In genomic region chr7:23482686-23483085, GRCh38 we compare ENCODE assay signal across 21 cellular contexts. TPM values are rescaled to one million over a fixed set of nuclear protein-coding genes. Genes with fewer than 3 reads are reported as not detected.
"Had no signal": no experiment of that assay in that cellular context is flagged by ENCODE, and none has a peak within 500 bp of the region (broad histone marks: within the 10 kb centered on the region; RNA-seq: fewer than 3 reads in every experiment).

No MANE protein-coding gene starts in this region.

- H3K36me3 ChIP-seq: colonic mucosa, esophagus muscularis mucosa, gastroesophageal sphincter, heart left ventricle, left lung, lower lobe of right lung had no signal

- H3K9me3 ChIP-seq: colonic mucosa, esophagus muscularis mucosa, gastroesophageal sphincter, heart left ventricle, left lung, lower lobe of right lung, mucosa of descending colon had no signal

- H3K4me1 ChIP-seq: colonic mucosa, esophagus muscularis mucosa, foreskin keratinocyte, gastroesophageal sphincter, heart left ventricle, left lung, lower lobe of right lung had no signal

- DNase-seq: colonic mucosa; cortex of kidney; effector CD4-positive, alpha-beta T cell; effector memory CD4-positive, alpha-beta T cell; foreskin keratinocyte; heart left ventricle; left cardiac atrium; left lung; left ventricle myocardium superior; lower lobe of right lung; mesenchymal stem cell; mucosa of descending colon; naive B cell; naive thymus-derived CD8-positive, alpha-beta T cell had no signal

- H3K27ac ChIP-seq: colonic mucosa, esophagus muscularis mucosa, foreskin keratinocyte, gastroesophageal sphincter, heart left ventricle, hepatocyte, left lung, lower lobe of right lung had no signal

- H3K27me3 ChIP-seq: hepatocyte had no signal

- H3K4me3 ChIP-seq: colonic mucosa, esophagus muscularis mucosa, gastroesophageal sphincter, heart left ventricle, hepatocyte, left lung, lower lobe of right lung, mucosa of descending colon had no signal

- H3K79me2 ChIP-seq: hepatocyte had no signal

- FAIRE-seq: endothelial cell of umbilical vein, frontal cortex, islet of Langerhans, keratinocyte had no signal

- H3K4me2 ChIP-seq: hepatocyte had no signal

- ATAC-seq: foreskin keratinocyte; gastroesophageal sphincter; heart left ventricle; left cardiac atrium; left lung; left ventricle myocardium superior; lower lobe of right lung; mucosa of descending colon; naive thymus-derived CD8-positive, alpha-beta T cell had no signal

- H2AFZ ChIP-seq: hepatocyte had no signal

RNA-seq across cellular contexts. Expression of gene IGF2BP3, which starts 12.4 kb away (rescaled TPM):
- total RNA-seq: left ventricle myocardium superior; naive thymus-derived CD8-positive, alpha-beta T cell had no signal
